In genomic region chr2:9107168-9108025, GRCh38 we compare ENCODE assay signal across 17 cellular contexts.
DNase-seq lines count a peak whose midpoint lies in the region; ATAC-seq, FAIRE-seq and TF ChIP-seq lines count a peak whose summit lies in the region.
"Had no signal": no experiment of that assay in that cellular context is flagged by ENCODE, and none has a peak within 500 bp of the region (broad histone marks: within the 10 kb centered on the region; RNA-seq: fewer than 3 reads in every experiment).

No MANE protein-coding gene starts in this region.

- H3K27ac ChIP-seq in K562 (ENCODE audit: extremely low read depth, low read depth, low read length) (no peak overlapping the region), smooth muscle cell (ENCODE audit: low read depth) (peak overlapping the region; percentile 23)
- H3K27ac ChIP-seq: 22Rv1, spleen, tibial artery had no signal

- TF ChIP-seq RAD21 in K562 (CRISPR knock-in tag; conservative IDR thresholded peaks at IDR 0.05 in 1 of 2, IDR thresholded peaks at IDR 0.05 in 1 of 2), result no peak

- CTCF ChIA-PET in K562 (lab: Yijun Ruan, JAX; ENCODE audit: low intra/inter-chr PET ratio) (interaction anchor here (0.6 kb wide), 1 partner anchor 145 kb away, joined by 6 read pairs; no protein-coding TSS in a partner anchor), GM10248 (lab: Yijun Ruan, JAX) (interaction anchor here (1.3 kb wide), 1 partner anchor 31 kb away, joined by 3 read pairs; no protein-coding TSS in a partner anchor)

- H3K36me3 ChIP-seq in K562 (ENCODE audit: control insufficient read depth, insufficient read depth, low read length) (no peaks in the 10 kb centered on the region), smooth muscle cell (ENCODE audit: low read depth) (no peaks in the 10 kb centered on the region)
- H3K36me3 ChIP-seq: spleen, tibial artery had no signal

- H3K27me3 ChIP-seq in K562 (ENCODE audit: control insufficient read depth in 2 of 2, insufficient read depth in 2 of 2, low read length in 2 of 2) (no peaks in the 10 kb centered on the region), smooth muscle cell (ENCODE audit: low read depth) (no peaks in the 10 kb centered on the region)
- H3K27me3 ChIP-seq: tibial artery had no signal

- intact Hi-C loops in K562 (cut with micrococcal nuclease), result no loop called here
- intact Hi-C loops in left colon (cut with DNase I, micrococcal nuclease), result no loop called here

- H3K9ac ChIP-seq in K562 (ENCODE audit: insufficient read depth in 1 of 2, low read depth in 2 of 2, low read length in 2 of 2), result no peak overlapping the region
- no peak overlapping the region for H3K9ac ChIP-seq in smooth muscle cell (ENCODE audit: low read depth)

- no peaks in the 10 kb centered on the region for H3K9me1 ChIP-seq in K562 (ENCODE audit: control insufficient read depth, insufficient read depth, low read length)

- peaks cover 3% of the 10 kb centered on the region for H3F3A ChIP-seq in smooth muscle cell (ENCODE audit: low read depth)

- no peak for FAIRE-seq in K562 (lab: Jason Lieb, UNC)

- ATAC-seq in K562 (no peak), left colon (peak; percentile 82)
- ATAC-seq: T-helper 17 cell had no signal

- DNase-seq in DMS 273 (lab: John Stamatoyannopoulos, UW; ENCODE audit: unreplicated experiment), result peak; percentile 47
- no peak for DNase-seq in DMS 273 treated with DMSO at 0.1 percent for 48 hours (lab: John Stamatoyannopoulos, UW)
- DNase-seq in K562 (ENCODE audit: extremely low read depth in 1 of 4, low spot score in 3 of 4), result no peak
- peak; percentile 65 to 77 for DNase-seq in left colon
- DNase-seq in smooth muscle cell (lab: John Stamatoyannopoulos, UW; ENCODE audit: unreplicated experiment), result no peak
- DNase-seq in NCI-H446 treated with DMSO at 0.1 percent for 48 hours (lab: John Stamatoyannopoulos, UW), result no peak
- no peak for DNase-seq in GM10248 (ENCODE audit: extremely low spot score)
- no peak for DNase-seq in activated naive CD4-positive, alpha-beta T cell treated with anti-CD3 and anti-CD28 coated beads, Interleukin-2, amount 50 U/mL, for 16 hours
- DNase-seq: activated B cell treated with CpG ODN at 0.5 μM for 24 hours, Kasumi-1, NCI-H2227 treated with DMSO at 0.1 percent for 48 hours, posterior cingulate gyrus, SIG-M5, spleen, T-helper 17 cell, tibial artery had no signal

- TF ChIP-seq POLR2A in K562 (conservative IDR thresholded peaks at IDR 0.05), result no peak

- H2AFZ ChIP-seq in K562 (ENCODE audit: low read depth, low read length), result 0 out of 2 replicates have a peak overlapping the region, but pooled peaks have one; percentile 7
- peak overlapping the region; percentile 48 for H2AFZ ChIP-seq in smooth muscle cell (ENCODE audit: low read depth)

- WGBS in K562 (ENCODE audit: insufficient coverage, low coverage, missing lambda C conversion rate), result 52% methylated on average over 16 of the region's 16 CpGs
- WGBS in smooth muscle cell (ENCODE audit: low lambda C conversion rate), result 80% methylated on average over 16 of the region's 16 CpGs

- no peak for TF ChIP-seq EP300 in K562 (IDR thresholded peaks at IDR 0.05; ENCODE audit: low read length)

- H3K4me3 ChIP-seq in K562 (no peak overlapping the region), smooth muscle cell (no peak overlapping the region)
- H3K4me3 ChIP-seq: spleen, tibial artery had no signal

- H3K4me2 ChIP-seq in K562 (ENCODE audit: insufficient read depth, low read length) (no peak overlapping the region), smooth muscle cell (no peak overlapping the region)

- no peak for TF ChIP-seq CTCF in K562 (IDR thresholded peaks at IDR 0.05 in 2 of 3, conservative IDR thresholded peaks at IDR 0.05 in 1 of 3; ENCODE audit: insufficient read depth in 2 of 3, low read depth in 1 of 3, low read length in 3 of 3)
- TF ChIP-seq CTCF in smooth muscle cell (IDR thresholded peaks at IDR 0.05; ENCODE audit: borderline replicate concordance, insufficient read depth, poor library complexity, severe bottlenecking), result no peak
- no peak for TF ChIP-seq CTCF in GM10248 (IDR thresholded peaks at IDR 0.05; ENCODE audit: control extremely low read depth, extremely low read depth, low read depth, missing control alignments)

- in situ Hi-C loops in K562 (cut with MboI), result no loop called here

- BruUV-seq in K562 (replicated peaks; lab: Mats Ljungman, UMichigan), result no TSS peak

- H4K20me1 ChIP-seq in K562 (replicated peaks; ENCODE audit: control insufficient read depth, insufficient read depth, low read length) (no peaks in the 10 kb centered on the region; the same call in 1 of the 2 replicates), smooth muscle cell (ENCODE audit: low read depth) (no peaks in the 10 kb centered on the region)

- H3K79me2 ChIP-seq in K562 (ENCODE audit: control insufficient read depth, insufficient read depth, low read length) (no peaks in the 10 kb centered on the region), smooth muscle cell (ENCODE audit: low read depth) (no peaks in the 10 kb centered on the region)

- H3K9me3 ChIP-seq in K562 (replicated peaks; ENCODE audit: control insufficient read depth, insufficient read depth, low read depth, low read length), result no peaks in the 10 kb centered on the region
- no peaks in the 10 kb centered on the region for H3K9me3 ChIP-seq in smooth muscle cell (replicated peaks; ENCODE audit: low read depth)
- H3K9me3 ChIP-seq: spleen, tibial artery had no signal

- H3K4me1 ChIP-seq in K562 (replicated peaks in 1 of 2; ENCODE audit: control insufficient read depth in 2 of 2, insufficient read depth in 2 of 2, low read length in 2 of 2) (peaks cover 8 to 23% of the 10 kb centered on the region in 2 experiments; a peak in 4 of 5 replicates), smooth muscle cell (ENCODE audit: low read depth) (peaks cover 5% of the 10 kb centered on the region)

- POLR2A ChIA-PET in K562 (lab: Yijun Ruan, JAX), result interaction anchor here (0.6 to 1.1 kb wide), 5 partner anchors 76 to 1179 kb away, joined by 3 to 4 read pairs (median 3); no protein-coding TSS in a partner anchor
- POLR2A ChIA-PET in GM10248 (lab: Yijun Ruan, JAX), result no interaction called here

TF ChIP-seq in K562, 482 proteins besides CTCF, POLR2A, EP300 and RAD21:
- TF ChIP-seq CEBPB (tag; IDR thresholded peaks at IDR 0.05) (peak; percentile 33), ZNF699 (CRISPR knock-in tag; IDR thresholded peaks at IDR 0.05; ENCODE audit: insufficient replicate concordance) (no peak), KDM4B (IDR thresholded peaks at IDR 0.05; ENCODE audit: borderline replicate concordance in 2 of 2, low read depth in 1 of 2) (no peak), ATF3 (IDR thresholded peaks at IDR 0.05) (0 out of 2 replicates have a peak, but pooled peaks have one; percentile 9), ATF3 (CRISPR knock-in tag; conservative IDR thresholded peaks at IDR 0.05) (no peak)
- TF ChIP-seq, protein P1, sequence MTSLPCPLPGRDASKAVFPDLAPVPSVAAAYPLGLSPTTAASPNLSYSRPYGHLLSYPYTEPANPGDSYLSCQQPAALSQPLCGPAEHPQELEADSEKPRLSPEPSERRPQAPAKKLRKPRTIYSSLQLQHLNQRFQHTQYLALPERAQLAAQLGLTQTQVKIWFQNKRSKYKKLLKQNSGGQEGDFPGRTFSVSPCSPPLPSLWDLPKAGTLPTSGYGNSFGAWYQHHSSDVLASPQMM (CRISPR knock-in tag; IDR thresholded peaks at IDR 0.05), result no peak
TF ChIP-seq in K562: peak in this region for 2.

Comparison
In these comparisons a context has a peak if more than half of its experiments do, and no peak if none do; other contexts are left out.
1. DNase-seq: peak in DMS 273 (single experiment) and left colon (2 of 2); none in DMS 273 treated with DMSO at 0.1 percent for 48 hours (single experiment), K562 (0 of 4), smooth muscle cell (single experiment), NCI-H446 treated with DMSO at 0.1 percent for 48 hours (single experiment), GM10248 (single experiment) and activated naive CD4-positive, alpha-beta T cell treated with anti-CD3 and anti-CD28 coated beads, Interleukin-2, amount 50 U/mL, for 16 hours (single experiment).